27 cellular contexts compared by ENCODE assay signal in the genomic region with DNA sequence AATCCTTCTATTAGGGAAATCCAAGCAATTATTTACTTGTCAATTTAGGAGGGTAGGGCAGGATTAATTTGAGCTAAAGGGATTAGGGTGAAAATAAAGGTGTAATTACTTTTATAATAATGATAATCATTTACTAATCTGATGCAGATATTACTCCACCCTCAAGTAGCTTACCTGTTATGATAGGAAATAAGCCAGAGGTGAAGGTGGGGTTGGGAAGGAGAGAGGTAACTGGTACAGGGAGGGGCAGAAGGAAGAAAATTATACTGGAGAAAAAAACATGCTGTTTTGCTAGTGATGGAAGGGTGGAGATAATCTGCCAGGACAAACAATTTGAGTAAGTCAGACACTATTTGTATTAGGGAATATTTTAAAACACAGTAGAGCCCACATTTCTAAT.
"Had no signal": no experiment of that assay in that cellular context is flagged by ENCODE, and none has a peak within 500 bp of the region (broad histone marks: within the 10 kb centered on the region; RNA-seq: fewer than 3 reads in every experiment).

No MANE protein-coding gene starts in this region.

- ATAC-seq: stimulated activated effector memory CD8-positive, alpha-beta T cell treated with anti-CD3 and anti-CD28 coated beads, Interleukin-12 subunit alpha, Interleukin-12 subunit beta, amount 100 ng/mL, for 72 hours; stimulated activated memory B cell treated with anti-CD40 and anti-IgM and Interleukin-4, amounts not matched to agents 10 μg/mL and 1 μg/mL and 100 μg/mL, for 72 hours; stimulated activated naive B cell treated with anti-CD40 and anti-IgM and Interleukin-4, amounts not matched to agents 10 μg/mL and 1 μg/mL and 100 μg/mL, for 72 hours; stimulated activated naive CD8-positive, alpha-beta T cell treated with anti-CD3 and anti-CD28 coated beads, Interleukin-15, amount 100 ng/mL, for 72 hours; stimulated activated naive CD8-positive, alpha-beta T cell treated with anti-CD3 and anti-CD28 coated beads, Interleukin-15, Interleukin-2, amounts not matched to agents 100 U/mL and 50 U/mL, for 24 hours; upper lobe of right lung had no signal

- H3K36me3 ChIP-seq: stomach, suprapubic skin, thoracic aorta, thyroid gland, tibial artery, tibial nerve, transverse colon, upper lobe of left lung, upper lobe of right lung, uterus, vagina had no signal

- H3K4me1 ChIP-seq: stomach, suprapubic skin, thyroid gland, tibial artery, tibial nerve, transverse colon, upper lobe of left lung, upper lobe of right lung, uterus, vagina had no signal

- DNase-seq: stimulated activated CD4-positive, alpha-beta T cell treated with anti-CD3 and anti-CD28 coated beads, Interleukin-2, amount 100 ng/mL, for 48 hours; stimulated activated CD4-positive, alpha-beta T cell treated with anti-CD3 and anti-CD28 coated beads, Interleukin-4, amount 100 ng/mL, for 1 hour; stimulated activated CD4-positive, alpha-beta T cell treated with anti-CD3 and anti-CD28 coated beads, Interleukin-4, amount 100 ng/mL, for 24 hours; stimulated activated CD4-positive, alpha-beta T cell treated with anti-CD3 and anti-CD28 coated beads, Interleukin-4, amount 100 ng/mL, for 4 hours; stimulated activated CD8-positive, alpha-beta memory T cell treated with anti-CD3 and anti-CD28 coated beads, Interleukin-4, amount 100 ng/mL, for 48 hours; stimulated activated naive B cell treated with anti-CD40 and anti-IgM and Interleukin-4, amounts not matched to agents 10 μg/mL and 1 μg/mL and 100 μg/mL, for 72 hours; stimulated activated naive CD4-positive, alpha-beta T cell; stimulated activated naive CD4-positive, alpha-beta T cell treated with Interleukin-2 at 50 U/mL for 16 hours; stimulated activated naive CD8-positive, alpha-beta T cell treated with anti-CD3 and anti-CD28 coated beads, Interleukin-15, amount 100 ng/mL, for 72 hours; stimulated activated naive CD8-positive, alpha-beta T cell treated with anti-CD3 and anti-CD28 coated beads, Interleukin-15, Interleukin-2, amounts not matched to agents 100 U/mL and 50 U/mL, for 24 hours; stomach; substantia nigra; testis; thyroid gland; tibial artery; transverse colon; trophoblast cell; upper lobe of left lung; upper lobe of right lung; uterus had no signal

- FAIRE-seq: urothelium cell line had no signal

- H3K27ac ChIP-seq: stomach, suprapubic skin, testis, thoracic aorta, thyroid gland, tibial artery, tibial nerve, transverse colon, upper lobe of left lung, upper lobe of right lung, uterus, vagina had no signal

- H3K4me3 ChIP-seq: stomach, suprapubic skin, testis, thoracic aorta, thyroid gland, tibial artery, tibial nerve, transverse colon, upper lobe of left lung, upper lobe of right lung, uterus, vagina had no signal

- H3K9me3 ChIP-seq: testis, thoracic aorta, thyroid gland, upper lobe of right lung, uterus, vagina had no signal

- H3K27me3 ChIP-seq: stomach, suprapubic skin, testis, thyroid gland, tibial artery, tibial nerve, transverse colon, upper lobe of left lung, upper lobe of right lung, uterus, vagina had no signal
